18 cellular contexts compared by ENCODE assay signal in the genomic region with DNA sequence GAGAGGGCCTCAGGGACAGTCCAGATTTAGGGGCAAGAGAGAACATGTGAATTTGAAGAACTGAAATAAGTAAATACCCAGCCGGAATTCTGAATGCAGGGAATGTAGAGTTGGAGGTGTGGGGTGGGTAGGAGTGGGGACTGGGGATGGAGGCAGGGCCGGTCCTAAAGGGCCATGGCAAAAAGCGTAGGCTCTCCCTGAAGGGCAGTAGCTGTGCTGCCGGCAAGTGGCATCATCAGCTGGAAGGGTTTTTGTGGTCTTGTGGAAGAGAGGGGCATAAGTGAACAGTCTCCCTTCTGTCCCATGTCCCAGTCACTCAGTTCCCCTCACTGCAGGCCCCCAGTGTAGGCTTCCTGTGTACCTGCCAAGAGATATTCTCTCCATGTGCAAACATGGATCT.
"Had no signal": no experiment of that assay in that cellular context is flagged by ENCODE, and none has a peak within 500 bp of the region (broad histone marks: within the 10 kb centered on the region; RNA-seq: fewer than 3 reads in every experiment).

No MANE protein-coding gene starts in this region.

- ATAC-seq: Panc1, T-cell had no signal

- H3K27ac ChIP-seq: RWPE1 had no signal

- H3K27me3 ChIP-seq: MG63 had no signal

- H3K9me2 ChIP-seq: SK-N-SH had no signal

- H3K36me3 ChIP-seq: MG63 had no signal

- DNase-seq: KBM-7, MG63, NCI-H1092 treated with DMSO at 0.1 percent for 48 hours, NCI-H1436, NCI-H187, NCI-H2029, NCI-H2081 treated with DMSO at 0.1 percent for 48 hours, NCI-H2171 treated with DMSO at 0.1 percent for 48 hours, NCI-H345, NCI-H446 treated with DMSO at 0.1 percent for 48 hours, NCI-H510A treated with DMSO at 0.1 percent for 48 hours, NCI-H774, SHP77, SK-N-SH, SW 1271, T-cell had no signal

- H3K4me3 ChIP-seq: MG63 had no signal

- H3K9me3 ChIP-seq: MG63, SK-N-SH had no signal

- H3K9ac ChIP-seq: SK-N-SH had no signal
